1 cellular context compared by ENCODE assay signal in genomic region chr17:72005332-72006163, GRCh38.
TF ChIP-seq lines count a peak whose summit lies in the region.

No MANE protein-coding gene starts in this region.

TF ChIP-seq in GM12878, 131 proteins besides CTCF, POLR2A, EP300 and RAD21 (continued from another document and continues in another):
- TF ChIP-seq ZBTB33 (IDR thresholded peaks at IDR 0.05) (no peak), NR2C2 (IDR thresholded peaks at IDR 0.05; ENCODE audit: borderline replicate concordance, control insufficient read depth, insufficient read length, low read depth) (no peak), REST (IDR thresholded peaks at IDR 0.05; ENCODE audit: low read depth, low read length) (no peak), TCF12 (IDR thresholded peaks at IDR 0.05; ENCODE audit: low read depth, low read length) (peak; percentile 46; the same call in 1 of the 2 replicates), PML (IDR thresholded peaks at IDR 0.05; ENCODE audit: low read length) (no peak), SIN3A (IDR thresholded peaks at IDR 0.05; ENCODE audit: low read depth, low read length) (no peak), MTA3 (IDR thresholded peaks at IDR 0.05; ENCODE audit: borderline replicate concordance, low read length) (no peak), MEF2B (IDR thresholded peaks at IDR 0.05; ENCODE audit: partially characterized antibody, poor library complexity, severe bottlenecking) (no peak), CEBPB (IDR thresholded peaks at IDR 0.05; ENCODE audit: borderline replicate concordance in 1 of 2, low read depth in 2 of 2, low read length in 2 of 2) (peak in 1 of 2 experiments; percentile 25; a peak in 1 of 4 replicates), RAD51 (IDR thresholded peaks at IDR 0.05) (no peak), TAF1 (IDR thresholded peaks at IDR 0.05; ENCODE audit: borderline replicate concordance, low read depth, low read length) (no peak), HDAC6 (IDR thresholded peaks at IDR 0.05; ENCODE audit: unreplicated experiment) (no peak), RFX5 (IDR thresholded peaks at IDR 0.05; ENCODE audit: low read depth, low read length) (no peak), CREM (IDR thresholded peaks at IDR 0.05; ENCODE audit: low read depth) (no peak), NBN (IDR thresholded peaks at IDR 0.05) (0 out of 2 replicates have a peak, but pooled peaks have one; percentile 12), KLF5 (IDR thresholded peaks at IDR 0.05; ENCODE audit: partially characterized antibody) (no peak), SREBF1 (IDR thresholded peaks at IDR 0.05; ENCODE audit: low read length) (no peak), IRF3 (IDR thresholded peaks at IDR 0.05) (no peak), HDAC2 (IDR thresholded peaks at IDR 0.05) (no peak), PKNOX1 (IDR thresholded peaks at IDR 0.05) (no peak), MLLT1 (IDR thresholded peaks at IDR 0.05) (no peak), ZNF687 (IDR thresholded peaks at IDR 0.05) (no peak), CBX5 (IDR thresholded peaks at IDR 0.05; ENCODE audit: low read depth) (peak; percentile 22; the same call in 1 of the 2 replicates), TCF3 (IDR thresholded peaks at IDR 0.05; ENCODE audit: borderline replicate concordance, insufficient read depth, low read depth, low read length) (no peak), USF2 (IDR thresholded peaks at IDR 0.05; ENCODE audit: borderline replicate concordance, low read depth, low read length) (no peak), E2F8 (IDR thresholded peaks at IDR 0.05; ENCODE audit: low read depth, partially characterized antibody) (no peak), SP1 (IDR thresholded peaks at IDR 0.05; ENCODE audit: low read depth, low read length) (peak; percentile 16), ZNF217 (IDR thresholded peaks at IDR 0.05) (no peak), FOXM1 (IDR thresholded peaks at IDR 0.05; ENCODE audit: low read depth, low read length) (peak; percentile 74; the same call in 1 of the 2 replicates), HSF1 (IDR thresholded peaks at IDR 0.05; ENCODE audit: low read depth, low read length) (no peak), MAX (IDR thresholded peaks at IDR 0.05; ENCODE audit: low read depth, low read length) (no peak), TARDBP (IDR thresholded peaks at IDR 0.05; ENCODE audit: borderline replicate concordance) (no peak), RCOR1 (conservative IDR thresholded peaks at IDR 0.05; ENCODE audit: low read depth, low read length) (no peak), POU2F2 (IDR thresholded peaks at IDR 0.05; ENCODE audit: borderline replicate concordance, low read depth, low read length) (peak; percentile 32; the same call in 1 of the 3 replicates), GATAD2B (conservative IDR thresholded peaks at IDR 0.05; ENCODE audit: low read depth) (no peak)
